Comparison of ENCODE assay signal across 8 cellular contexts in genomic region chr1:54405894-54406293, GRCh38. TPM values are rescaled to one million over a fixed set of nuclear protein-coding genes. Genes with fewer than 3 reads are reported as not detected.
A peak's percentile ranks its signal among the peaks of the same experiment; 100 is the strongest.
DNase-seq lines count a peak whose midpoint lies in the region; ATAC-seq and TF ChIP-seq lines count a peak whose summit lies in the region.

No MANE protein-coding gene starts in this region.

- peak overlapping the region; percentile 89 for H3K4me3 Mint-ChIP-seq in activated CD8-positive, alpha-beta memory T cell treated with anti-CD3 and anti-CD28 coated beads, Interleukin-2, amount 10 ng/mL, durations not matched to agents 7 days and 5 days

- no peak for TF ChIP-seq POLR2A in tibial nerve (IDR thresholded peaks at IDR 0.05)

- H3K4me1 Mint-ChIP-seq in activated CD8-positive, alpha-beta memory T cell treated with anti-CD3 and anti-CD28 coated beads, Interleukin-2, amount 10 ng/mL, durations not matched to agents 7 days and 5 days = peaks cover 68% of the 10 kb centered on the region

- H3K27ac ChIP-seq in tibial nerve = peak overlapping the region; percentile 58 to 95 (median 78)

- no peak for DNase-seq in activated CD8-positive, alpha-beta memory T cell treated with anti-CD3 and anti-CD28 coated beads, Interleukin-2, amount 10 ng/mL, durations not matched to agents 7 days and 5 days
- no peak for DNase-seq in activated CD8-positive, alpha-beta memory T cell treated with anti-CD3 and anti-CD28 coated beads for 24 hours
- DNase-seq in kidney epithelial cell (ENCODE audit: low read depth) (no peak), tibial nerve (ENCODE audit: low spot score in 2 of 2) (no peak), dedifferentiated amniotic fluid mesenchymal stem cell (ENCODE audit: extremely low spot score) (no peak)

- no peaks in the 10 kb centered on the region for H3K27me3 Mint-ChIP-seq in activated CD8-positive, alpha-beta memory T cell treated with anti-CD3 and anti-CD28 coated beads, Interleukin-2, amount 10 ng/mL, durations not matched to agents 7 days and 5 days

- H3K27ac Mint-ChIP-seq in activated CD8-positive, alpha-beta memory T cell treated with anti-CD3 and anti-CD28 coated beads, Interleukin-2, amount 10 ng/mL, durations not matched to agents 7 days and 5 days = no peak overlapping the region

- TF ChIP-seq EP300 in tibial nerve (IDR thresholded peaks at IDR 0.05) = no peak

- TF ChIP-seq CTCF in WI38 (IDR thresholded peaks at IDR 0.05; ENCODE audit: low read depth, low read length) (no peak), kidney epithelial cell (IDR thresholded peaks at IDR 0.05; ENCODE audit: insufficient read depth, low read length, poor library complexity, severe bottlenecking) (no peak), tibial nerve (IDR thresholded peaks at IDR 0.05) (no peak)

- no peaks in the 10 kb centered on the region for H3K9me3 Mint-ChIP-seq in activated CD8-positive, alpha-beta memory T cell treated with anti-CD3 and anti-CD28 coated beads, Interleukin-2, amount 10 ng/mL, durations not matched to agents 7 days and 5 days (ENCODE audit: low read depth)

- no peak for ATAC-seq in activated CD8-positive, alpha-beta memory T cell treated with anti-CD3 and anti-CD28 coated beads, Interleukin-2, amount 10 ng/mL, durations not matched to agents 7 days and 5 days
- ATAC-seq in GM21515 (IDR thresholded peaks at IDR 0.05; ENCODE audit: unreplicated experiment) = no peak
- no peak for ATAC-seq in GM21717 (IDR thresholded peaks at IDR 0.05; ENCODE audit: unreplicated experiment)

- H3K27me3 ChIP-seq in kidney epithelial cell (ENCODE audit: control insufficient read depth, insufficient read depth, low read length) = no peaks in the 10 kb centered on the region
- no peaks in the 10 kb centered on the region for H3K27me3 ChIP-seq in tibial nerve

- H3K36me3 ChIP-seq in kidney epithelial cell (ENCODE audit: control insufficient read depth, insufficient read depth, low read length) (no peaks in the 10 kb centered on the region), tibial nerve (peaks cover 0 to 22% (median 0%) of the 10 kb centered on the region in 3 donors)

- 2% methylated on average over 17 of the region's 58 CpGs; no CpG with 5 or more reads in 1 of the 2 donors for WGBS in tibial nerve, 2 donors

- no peaks in the 10 kb centered on the region for H3K9me3 ChIP-seq in tibial nerve

- H3K4me3 ChIP-seq in WI38 (ENCODE audit: low read depth, low read length) (peak overlapping the region; percentile 77), kidney epithelial cell (ENCODE audit: low read depth, low read length) (peak overlapping the region; percentile 58), tibial nerve (peak overlapping the region; percentile 75 to 95 (median 82))

- CTCF ChIA-PET in activated CD8-positive, alpha-beta memory T cell treated with anti-CD3 and anti-CD28 coated beads, Interleukin-2, amount 10 ng/mL, durations not matched to agents 7 days and 5 days (lab: Charles Lee) = interaction anchor here (2.3 kb wide), 3 partner anchors 80 to 93 kb away, joined by 7 to 45 read pairs (median 34); no protein-coding TSS in a partner anchor

- H3K36me3 Mint-ChIP-seq in activated CD8-positive, alpha-beta memory T cell treated with anti-CD3 and anti-CD28 coated beads, Interleukin-2, amount 10 ng/mL, durations not matched to agents 7 days and 5 days = peaks cover 34% of the 10 kb centered on the region

- H3K4me1 ChIP-seq in tibial nerve = peaks cover 0 to 56% (median 33%) of the 10 kb centered on the region in 4 donors

RNA-seq across cellular contexts. Expression of gene SSBP3, which starts 0.3 kb away (rescaled TPM):
- total RNA-seq in activated CD8-positive, alpha-beta memory T cell treated with anti-CD3 and anti-CD28 coated beads, Interleukin-2, amount 10 ng/mL, durations not matched to agents 7 days and 5 days = 100 to 1,000 TPM in 1 of 2 experiments, 10 to 100 TPM in 1; 88.7 to 116 TPM
- total RNA-seq in kidney epithelial cell (19.7 and 20.9 TPM in 2 replicates), tibial nerve (10 to 100 TPM; 32.0 to 70.2 (median 60.3) TPM)
